Comparison of ENCODE assay signal across 1 cellular context in the genomic region with DNA sequence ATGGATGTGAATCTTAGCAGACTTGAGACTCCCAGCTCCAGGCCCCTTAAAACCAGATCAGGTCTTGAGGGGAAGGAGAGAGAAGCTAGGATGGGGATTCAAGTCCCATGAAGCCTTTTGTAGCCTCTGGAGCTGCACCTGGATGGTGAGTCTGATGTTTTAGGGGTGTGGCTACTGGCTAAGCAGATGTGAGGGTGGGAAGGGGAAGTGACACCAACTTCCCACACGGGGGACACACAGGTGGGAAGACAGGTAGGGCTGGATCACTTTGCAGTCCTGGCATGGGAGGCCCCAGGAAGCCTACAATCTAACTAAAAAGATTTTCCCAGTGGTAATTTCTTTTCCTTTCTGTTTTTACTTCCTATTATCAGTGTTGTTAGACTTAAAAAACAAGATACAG.
TF ChIP-seq lines count a peak whose summit lies in the region.

No MANE protein-coding gene starts in this region.

TF ChIP-seq in K562, 482 proteins besides CTCF, POLR2A, EP300 and RAD21:
- TF ChIP-seq, protein P1, sequence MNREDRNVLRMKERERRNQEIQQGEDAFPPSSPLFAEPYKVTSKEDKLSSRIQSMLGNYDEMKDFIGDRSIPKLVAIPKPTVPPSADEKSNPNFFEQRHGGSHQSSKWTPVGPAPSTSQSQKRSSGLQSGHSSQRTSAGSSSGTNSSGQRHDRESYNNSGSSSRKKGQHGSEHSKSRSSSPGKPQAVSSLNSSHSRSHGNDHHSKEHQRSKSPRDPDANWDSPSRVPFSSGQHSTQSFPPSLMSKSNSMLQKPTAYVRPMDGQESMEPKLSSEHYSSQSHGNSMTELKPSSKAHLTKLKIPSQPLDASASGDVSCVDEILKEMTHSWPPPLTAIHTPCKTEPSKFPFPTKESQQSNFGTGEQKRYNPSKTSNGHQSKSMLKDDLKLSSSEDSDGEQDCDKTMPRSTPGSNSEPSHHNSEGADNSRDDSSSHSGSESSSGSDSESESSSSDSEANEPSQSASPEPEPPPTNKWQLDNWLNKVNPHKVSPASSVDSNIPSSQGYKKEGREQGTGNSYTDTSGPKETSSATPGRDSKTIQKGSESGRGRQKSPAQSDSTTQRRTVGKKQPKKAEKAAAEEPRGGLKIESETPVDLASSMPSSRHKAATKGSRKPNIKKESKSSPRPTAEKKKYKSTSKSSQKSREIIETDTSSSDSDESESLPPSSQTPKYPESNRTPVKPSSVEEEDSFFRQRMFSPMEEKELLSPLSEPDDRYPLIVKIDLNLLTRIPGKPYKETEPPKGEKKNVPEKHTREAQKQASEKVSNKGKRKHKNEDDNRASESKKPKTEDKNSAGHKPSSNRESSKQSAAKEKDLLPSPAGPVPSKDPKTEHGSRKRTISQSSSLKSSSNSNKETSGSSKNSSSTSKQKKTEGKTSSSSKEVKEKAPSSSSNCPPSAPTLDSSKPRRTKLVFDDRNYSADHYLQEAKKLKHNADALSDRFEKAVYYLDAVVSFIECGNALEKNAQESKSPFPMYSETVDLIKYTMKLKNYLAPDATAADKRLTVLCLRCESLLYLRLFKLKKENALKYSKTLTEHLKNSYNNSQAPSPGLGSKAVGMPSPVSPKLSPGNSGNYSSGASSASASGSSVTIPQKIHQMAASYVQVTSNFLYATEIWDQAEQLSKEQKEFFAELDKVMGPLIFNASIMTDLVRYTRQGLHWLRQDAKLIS (CRISPR knock-in tag; IDR thresholded peaks at IDR 0.05): no peak
- TF ChIP-seq, protein P2, sequence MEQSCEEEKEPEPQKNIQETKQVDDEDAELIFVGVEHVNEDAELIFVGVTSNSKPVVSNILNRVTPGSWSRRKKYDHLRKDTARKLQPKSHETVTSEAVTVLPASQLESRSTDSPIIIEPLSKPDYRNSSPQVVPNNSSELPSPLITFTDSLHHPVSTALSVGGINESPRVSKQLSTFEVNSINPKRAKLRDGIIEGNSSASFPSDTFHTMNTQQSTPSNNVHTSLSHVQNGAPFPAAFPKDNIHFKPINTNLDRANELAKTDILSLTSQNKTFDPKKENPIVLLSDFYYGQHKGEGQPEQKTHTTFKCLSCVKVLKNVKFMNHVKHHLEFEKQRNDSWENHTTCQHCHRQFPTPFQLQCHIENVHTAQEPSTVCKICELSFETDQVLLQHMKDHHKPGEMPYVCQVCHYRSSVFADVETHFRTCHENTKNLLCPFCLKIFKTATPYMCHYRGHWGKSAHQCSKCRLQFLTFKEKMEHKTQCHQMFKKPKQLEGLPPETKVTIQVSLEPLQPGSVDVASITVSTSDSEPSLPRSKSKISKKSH (CRISPR knock-in tag; IDR thresholded peaks at IDR 0.05): no peak
- TF ChIP-seq GATAD2B (IDR thresholded peaks at IDR 0.05; ENCODE audit: borderline replicate concordance) (no peak), RAD51 (IDR thresholded peaks at IDR 0.05; ENCODE audit: borderline replicate concordance, low read depth) (no peak), ILK (tag; IDR thresholded peaks at IDR 0.05; ENCODE audit: borderline replicate concordance, low read depth) (no peak), ZNF445 (CRISPR knock-in tag; IDR thresholded peaks at IDR 0.05; ENCODE audit: low read depth) (no peak), GATAD2A (IDR thresholded peaks at IDR 0.05) (no peak), TFAM (CRISPR knock-in tag; conservative IDR thresholded peaks at IDR 0.05) (no peak), RBM17 (IDR thresholded peaks at IDR 0.05; ENCODE audit: borderline replicate concordance, low read depth, low read length) (no peak)
- TF ChIP-seq, protein P3, sequence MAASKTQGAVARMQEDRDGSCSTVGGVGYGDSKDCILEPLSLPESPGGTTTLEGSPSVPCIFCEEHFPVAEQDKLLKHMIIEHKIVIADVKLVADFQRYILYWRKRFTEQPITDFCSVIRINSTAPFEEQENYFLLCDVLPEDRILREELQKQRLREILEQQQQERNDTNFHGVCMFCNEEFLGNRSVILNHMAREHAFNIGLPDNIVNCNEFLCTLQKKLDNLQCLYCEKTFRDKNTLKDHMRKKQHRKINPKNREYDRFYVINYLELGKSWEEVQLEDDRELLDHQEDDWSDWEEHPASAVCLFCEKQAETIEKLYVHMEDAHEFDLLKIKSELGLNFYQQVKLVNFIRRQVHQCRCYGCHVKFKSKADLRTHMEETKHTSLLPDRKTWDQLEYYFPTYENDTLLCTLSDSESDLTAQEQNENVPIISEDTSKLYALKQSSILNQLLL (CRISPR knock-in tag; IDR thresholded peaks at IDR 0.05; ENCODE audit: borderline replicate concordance): no peak
- TF ChIP-seq, protein P4, sequence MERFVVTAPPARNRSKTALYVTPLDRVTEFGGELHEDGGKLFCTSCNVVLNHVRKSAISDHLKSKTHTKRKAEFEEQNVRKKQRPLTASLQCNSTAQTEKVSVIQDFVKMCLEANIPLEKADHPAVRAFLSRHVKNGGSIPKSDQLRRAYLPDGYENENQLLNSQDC (CRISPR knock-in tag; IDR thresholded peaks at IDR 0.05): no peak
- TF ChIP-seq, protein P5, sequence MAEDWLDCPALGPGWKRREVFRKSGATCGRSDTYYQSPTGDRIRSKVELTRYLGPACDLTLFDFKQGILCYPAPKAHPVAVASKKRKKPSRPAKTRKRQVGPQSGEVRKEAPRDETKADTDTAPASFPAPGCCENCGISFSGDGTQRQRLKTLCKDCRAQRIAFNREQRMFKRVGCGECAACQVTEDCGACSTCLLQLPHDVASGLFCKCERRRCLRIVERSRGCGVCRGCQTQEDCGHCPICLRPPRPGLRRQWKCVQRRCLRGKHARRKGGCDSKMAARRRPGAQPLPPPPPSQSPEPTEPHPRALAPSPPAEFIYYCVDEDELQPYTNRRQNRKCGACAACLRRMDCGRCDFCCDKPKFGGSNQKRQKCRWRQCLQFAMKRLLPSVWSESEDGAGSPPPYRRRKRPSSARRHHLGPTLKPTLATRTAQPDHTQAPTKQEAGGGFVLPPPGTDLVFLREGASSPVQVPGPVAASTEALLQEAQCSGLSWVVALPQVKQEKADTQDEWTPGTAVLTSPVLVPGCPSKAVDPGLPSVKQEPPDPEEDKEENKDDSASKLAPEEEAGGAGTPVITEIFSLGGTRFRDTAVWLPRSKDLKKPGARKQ (CRISPR knock-in tag; IDR thresholded peaks at IDR 0.05): no peak
